In the genomic region with DNA sequence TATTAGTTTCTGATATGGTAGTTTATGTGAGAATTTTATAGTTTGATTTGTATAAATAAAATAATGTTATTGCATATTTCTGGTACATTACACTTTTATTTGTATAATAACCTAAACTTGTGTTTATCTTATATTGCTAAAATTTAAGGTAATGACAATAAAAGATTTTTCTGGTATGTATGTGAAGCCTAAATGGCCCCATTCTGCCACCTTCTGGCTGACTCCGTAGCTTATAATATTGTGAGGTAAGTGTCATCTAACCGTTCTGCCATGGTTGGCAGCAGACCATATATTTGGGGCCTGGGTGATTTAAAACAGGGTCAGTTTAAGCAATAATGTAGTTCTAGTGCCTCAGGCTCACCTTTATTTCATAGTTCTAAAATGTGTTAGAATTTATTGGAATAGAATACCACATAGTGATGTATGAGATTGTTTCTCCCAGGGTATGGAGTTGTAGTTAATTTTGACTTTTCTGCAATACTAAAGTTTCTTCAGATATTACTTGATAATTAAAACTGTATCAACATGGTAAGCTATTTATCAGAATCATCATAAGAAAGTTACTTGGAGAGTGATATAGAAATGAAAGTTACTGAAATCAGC, we compare ENCODE assay signal across 8 cellular contexts. TPM values are rescaled to one million over a fixed set of nuclear protein-coding genes. Genes with fewer than 3 reads are reported as not detected.
DNase-seq lines count a peak whose midpoint lies in the region; ATAC-seq and TF ChIP-seq lines count a peak whose summit lies in the region.

No MANE protein-coding gene starts in this region.

- H3K4me3 ChIP-seq in Caco-2 (ENCODE audit: low read depth, low read length): no peak overlapping the region

- CTCF ChIA-PET in Caco-2 (lab: Charles Lee): no interaction called here

- no TSS peak for BruUV-seq in Caco-2 (replicated peaks; lab: Mats Ljungman, UMichigan)

- DNase-seq in Caco-2: peak; percentile 24 to 34
- peak; percentile 61 for DNase-seq in M059J (ENCODE audit: low read depth)
- DNase-seq in SW480 (ENCODE audit: low spot score): peak; percentile 29
- peak; percentile 30 to 67 for DNase-seq in left colon
- peak; percentile 34 for DNase-seq in stimulated activated CD8-positive, alpha-beta memory T cell treated with anti-CD3 and anti-CD28 coated beads, Interleukin-15, amount 100 ng/mL, for 1 hour (ENCODE audit: low read depth)

- H3K9me3 Mint-ChIP-seq in Caco-2 (ENCODE audit: unreplicated experiment) (no peaks in the 10 kb centered on the region), brain (peaks cover 0 to 5% (median 0%) of the 10 kb centered on the region in 5 experiments)

- no peaks in the 10 kb centered on the region for H3K4me1 ChIP-seq in Caco-2

- no peak overlapping the region for H3K4me3 Mint-ChIP-seq in Caco-2 (ENCODE audit: unreplicated experiment)
- no peak overlapping the region for H3K4me3 Mint-ChIP-seq in brain

- H3K27ac Mint-ChIP-seq in Caco-2 (ENCODE audit: unreplicated experiment): no peak overlapping the region
- H3K27ac Mint-ChIP-seq in brain: no peak overlapping the region

- no peaks in the 10 kb centered on the region for H3K27me3 ChIP-seq in Caco-2 (replicated peaks; ENCODE audit: control insufficient read depth, insufficient read depth, low read length)

- ATAC-seq in GM21367 (IDR thresholded peaks at IDR 0.05; ENCODE audit: unreplicated experiment) (peak; percentile 59), left colon (peak; percentile 76), GM21381 (IDR thresholded peaks at IDR 0.05; ENCODE audit: unreplicated experiment) (no peak)

- H3K4me1 Mint-ChIP-seq in Caco-2 (ENCODE audit: low read depth, unreplicated experiment): no peaks in the 10 kb centered on the region
- H3K4me1 Mint-ChIP-seq in brain: peaks cover 18% of the 10 kb centered on the region

- no peaks in the 10 kb centered on the region for H3K36me3 Mint-ChIP-seq in Caco-2 (ENCODE audit: insufficient read depth, unreplicated experiment)
- H3K36me3 Mint-ChIP-seq in brain: peaks cover 19% of the 10 kb centered on the region

- intact Hi-C loops in Caco-2 (cut with micrococcal nuclease; ENCODE audit: unreplicated experiment) (loop anchor here (1.0 to 2.0 kb wide), 2 partner anchors 132 to 192 kb away; no protein-coding TSS in a partner anchor), left colon (cut with DNase I, micrococcal nuclease) (loop anchor here in 1 of 2 donors (5.0 kb wide), 1 partner anchor 191 kb away; no protein-coding TSS in a partner anchor)

- H3K27me3 Mint-ChIP-seq in Caco-2 (ENCODE audit: insufficient read depth, unreplicated experiment): no peaks in the 10 kb centered on the region
- no peaks in the 10 kb centered on the region for H3K27me3 Mint-ChIP-seq in brain

- TF ChIP-seq CTCF in Caco-2 (IDR thresholded peaks at IDR 0.05; ENCODE audit: insufficient read depth in 1 of 2, low read depth in 1 of 2, low read length in 1 of 2, severe bottlenecking in 1 of 2, unreplicated experiment in 1 of 2) (peak; percentile 25 to 49), brain (conservative IDR thresholded peaks at IDR 0.05) (peak; percentile 78 to 84)

- no peaks in the 10 kb centered on the region for H3K9me3 ChIP-seq in Caco-2

- POLR2A ChIA-PET in Caco-2 (lab: Charles Lee): no interaction called here

- H3K36me3 ChIP-seq in Caco-2 (ENCODE audit: control insufficient read depth, insufficient read depth, low read length): no peaks in the 10 kb centered on the region

RNA-seq across cellular contexts. Expression of gene PRKACB, which starts 21.2 kb away (rescaled TPM):
- total RNA-seq in Caco-2 (2022) (3.2 and 3.4 TPM in 2 replicates), left colon (100 to 1,000 TPM; 113 to 127 TPM)
- total RNA-seq in M059J (2014; rRNA removed; shearing (Covaris generic)): 22.8 and 34.8 TPM in 2 replicates
- 25.4 TPM for polyA plus RNA-seq in brain (ENCODE audit: insufficient read depth, low read depth, low replicate concordance)
